ENCODE assay signal across 10 cellular contexts in the genomic region with DNA sequence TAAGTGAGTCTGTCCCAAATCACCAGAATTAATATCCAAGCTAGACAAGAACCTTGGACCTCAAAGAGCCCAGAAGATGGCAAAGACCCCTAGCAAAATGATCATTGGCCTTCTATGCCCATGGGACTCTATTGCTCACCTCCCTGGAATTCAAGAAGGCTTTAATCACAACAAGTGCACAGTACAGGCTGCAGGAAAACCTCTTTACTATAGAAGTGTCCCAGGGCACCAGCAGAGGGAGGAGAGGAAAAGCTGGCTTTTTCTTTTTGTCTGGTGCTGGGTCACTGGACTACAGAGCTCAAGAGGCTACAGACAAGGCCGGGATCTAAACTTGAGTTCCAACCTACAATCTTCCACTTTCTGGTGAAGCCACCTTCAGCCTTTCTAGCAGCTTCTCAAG.
DNase-seq lines count a peak whose midpoint lies in the region; ATAC-seq, FAIRE-seq and TF ChIP-seq lines count a peak whose summit lies in the region.
"Had no signal": no experiment of that assay in that cellular context is flagged by ENCODE, and none has a peak within 500 bp of the region (broad histone marks: within the 10 kb centered on the region; RNA-seq: fewer than 3 reads in every experiment).

No MANE protein-coding gene starts in this region.

- peak in 1 of 2 experiments; percentile 65 for DNase-seq in PC-9
- peak; percentile 76 for DNase-seq in endothelial cell of umbilical vein (ENCODE audit: low read depth, low spot score)
- no peak for DNase-seq in NCI-H345 (lab: John Stamatoyannopoulos, UW)
- DNase-seq in OCI-M1 (lab: John Stamatoyannopoulos, UW) = no peak
- DNase-seq in AML-193 (lab: John Stamatoyannopoulos, UW) = no peak
- DNase-seq: CD4-positive, CD25-positive, alpha-beta regulatory T cell; NCI-H748 treated with DMSO at 0.1 percent for 48 hours had no signal

- BruUV-seq in PC-9 (replicated peaks; lab: Mats Ljungman, UMichigan) (no TSS peak), endothelial cell of umbilical vein (replicated peaks; lab: Mats Ljungman, UMichigan) (no TSS peak)

- H3K27me3 ChIP-seq in ACC112 (ENCODE audit: insufficient read depth, low read length) (no peaks in the 10 kb centered on the region), PC-9 (ENCODE audit: insufficient read depth, low read depth) (no peaks in the 10 kb centered on the region), endothelial cell of umbilical vein (ENCODE audit: control insufficient read depth in 2 of 2, insufficient read depth in 2 of 2, low read length in 2 of 2) (no peaks in the 10 kb centered on the region), muscle layer of colon (ENCODE audit: control insufficient read depth in 1 of 2, insufficient read depth in 2 of 2, low read length in 2 of 2) (no peaks in the 10 kb centered on the region)

- no peak for TF ChIP-seq POLR2A in endothelial cell of umbilical vein (IDR thresholded peaks at IDR 0.05; ENCODE audit: low read depth, low read length)

- no peaks in the 10 kb centered on the region for H3K79me2 ChIP-seq in ACC112 (ENCODE audit: control insufficient read depth, insufficient read depth, low read length, unreplicated experiment)
- no peaks in the 10 kb centered on the region for H3K79me2 ChIP-seq in PC-9 (ENCODE audit: low read depth)
- no peaks in the 10 kb centered on the region for H3K79me2 ChIP-seq in endothelial cell of umbilical vein (ENCODE audit: control insufficient read depth, insufficient read depth, low read length)

- peak overlapping the region; percentile 86 for H3K27ac ChIP-seq in ACC112 (ENCODE audit: low read depth, low read length)
- no peak overlapping the region for H3K27ac ChIP-seq in PC-9
- H3K27ac ChIP-seq in endothelial cell of umbilical vein (ENCODE audit: insufficient read depth, low read depth, low read length) = peak overlapping the region; percentile 1
- peak overlapping the region; percentile 67 for H3K27ac ChIP-seq in muscle layer of colon (ENCODE audit: low read depth, low read length)

- dilution Hi-C loops in endothelial cell of umbilical vein (cut with MboI; ENCODE audit: extremely low pct_ligation_motif_present, low sequenced_read_pairs) = no loop called here

- no peak for ATAC-seq in HG03469 (IDR thresholded peaks at IDR 0.05; ENCODE audit: unreplicated experiment)

- CTCF ChIA-PET in PC-9 (lab: Charles Lee) (interaction anchor here (0.5 to 1.8 kb wide), 2 partner anchors 12 to 69 kb away, joined by 3 to 6 read pairs; no protein-coding TSS in a partner anchor), endothelial cell of umbilical vein (lab: Charles Lee) (interaction anchor here (0.6 to 6.5 kb wide), 19 partner anchors 8 to 112 kb away, joined by 3 to 75 read pairs (median 4); a partner anchor contains a TSS)

- H3K4me3 ChIP-seq in ACC112 (ENCODE audit: low read depth, low read length) (no peak overlapping the region), PC-9 (no peak overlapping the region), endothelial cell of umbilical vein (replicated peaks in 1 of 3; ENCODE audit: insufficient read depth in 1 of 3, low read depth in 1 of 3, low read length in 3 of 3) (no peak overlapping the region), muscle layer of colon (ENCODE audit: low read depth in 1 of 2, low read length in 2 of 2) (no peak overlapping the region)

- POLR2A ChIA-PET in PC-9 (lab: Charles Lee; ENCODE audit: unreplicated experiment) (interaction anchor here (0.6 kb wide), 1 partner anchor 66 kb away, joined by 8 read pairs; no protein-coding TSS in a partner anchor), endothelial cell of umbilical vein (lab: Charles Lee) (interaction anchor here (0.6 to 1.1 kb wide), 2 partner anchors 87 to 99 kb away, joined by 3 read pairs; no protein-coding TSS in a partner anchor)

- no peaks in the 10 kb centered on the region for H3K9me2 ChIP-seq in PC-9 (ENCODE audit: insufficient read depth)

- peaks cover 37% of the 10 kb centered on the region for H3F3A ChIP-seq in PC-9 (ENCODE audit: insufficient read depth, low read depth)

- H3K9me1 ChIP-seq in endothelial cell of umbilical vein (replicated peaks; ENCODE audit: control insufficient read depth, extremely low read depth, insufficient read depth, low read length) = no peaks in the 10 kb centered on the region

- no peak overlapping the region for H2AFZ ChIP-seq in ACC112 (ENCODE audit: low read length, unreplicated experiment)
- H2AFZ ChIP-seq in PC-9 = no peak overlapping the region
- no peak overlapping the region for H2AFZ ChIP-seq in endothelial cell of umbilical vein (ENCODE audit: low read depth, low read length)

- no peak overlapping the region for H3K9ac ChIP-seq in endothelial cell of umbilical vein (replicated peaks; ENCODE audit: extremely low read depth, insufficient read depth, low read length)
- H3K9ac ChIP-seq in muscle layer of colon (ENCODE audit: low read length) = no peak overlapping the region

- peak overlapping the region; percentile 60 for H3K4me2 ChIP-seq in PC-9
- H3K4me2 ChIP-seq in endothelial cell of umbilical vein (ENCODE audit: insufficient read depth, low read length) = no peak overlapping the region

- intact Hi-C loops in PC-9 (cut with micrococcal nuclease; ENCODE audit: unreplicated experiment) (loop anchor here (5.0 kb wide), 3 partner anchors 51 to 89 kb away; a partner anchor contains a TSS), endothelial cell of umbilical vein (cut with micrococcal nuclease) (loop anchor here (1.0 to 5.0 kb wide), 3 partner anchors 53 to 90 kb away; no protein-coding TSS in a partner anchor)

- FAIRE-seq in endothelial cell of umbilical vein (lab: Jason Lieb, UNC) = no peak

- no peaks in the 10 kb centered on the region for H3K9me3 ChIP-seq in PC-9 (ENCODE audit: insufficient read depth, low read depth)
- H3K9me3 ChIP-seq in endothelial cell of umbilical vein (replicated peaks; ENCODE audit: control insufficient read depth, insufficient read depth, low read length) = no peaks in the 10 kb centered on the region
- no peaks in the 10 kb centered on the region for H3K9me3 ChIP-seq in muscle layer of colon (ENCODE audit: low read length)

- H3K36me3 ChIP-seq in ACC112 (ENCODE audit: insufficient read depth, low read length) (no peaks in the 10 kb centered on the region), PC-9 (ENCODE audit: low read depth) (no peaks in the 10 kb centered on the region), endothelial cell of umbilical vein (ENCODE audit: control insufficient read depth in 2 of 2, extremely low read depth in 1 of 2, insufficient read depth in 2 of 2, low read length in 2 of 2) (no peaks in the 10 kb centered on the region), muscle layer of colon (ENCODE audit: insufficient read depth, low read length) (no peaks in the 10 kb centered on the region)

- no peaks in the 10 kb centered on the region for H4K20me1 ChIP-seq in PC-9 (ENCODE audit: insufficient read depth)
- no peaks in the 10 kb centered on the region for H4K20me1 ChIP-seq in endothelial cell of umbilical vein (replicated peaks; ENCODE audit: control insufficient read depth, extremely low read depth, insufficient read depth, low read length)

- TF ChIP-seq CTCF in PC-9 (conservative IDR thresholded peaks at IDR 0.05) (no peak; the same call in 1 of the 2 replicates), endothelial cell of umbilical vein (IDR thresholded peaks at IDR 0.05; ENCODE audit: extremely low read depth in 1 of 2, insufficient read depth in 1 of 2, low read depth in 1 of 2, low read length in 2 of 2) (peak; percentile 18 to 38)

- peaks cover 54% of the 10 kb centered on the region for H3K4me1 ChIP-seq in ACC112 (ENCODE audit: control insufficient read depth, insufficient read depth, low read length, unreplicated experiment)
- H3K4me1 ChIP-seq in PC-9 (replicated peaks; ENCODE audit: insufficient read depth) = peaks cover 54% of the 10 kb centered on the region
- H3K4me1 ChIP-seq in endothelial cell of umbilical vein (ENCODE audit: control insufficient read depth, extremely low read depth, insufficient read depth, low read length) = peaks cover 42% of the 10 kb centered on the region
- peaks cover 58% of the 10 kb centered on the region for H3K4me1 ChIP-seq in muscle layer of colon (ENCODE audit: insufficient read depth, low read length)

TF ChIP-seq in endothelial cell of umbilical vein, 7 proteins besides CTCF, POLR2A, EP300 and RAD21:
- TF ChIP-seq POLR2AphosphoS5 (IDR thresholded peaks at IDR 0.05; ENCODE audit: insufficient read depth, low read depth, low read length) (no peak), GATA2 (IDR thresholded peaks at IDR 0.05; ENCODE audit: insufficient read depth, insufficient read length, low read depth, low read length) (no peak), MYC (IDR thresholded peaks at IDR 0.05; ENCODE audit: low read depth, low read length) (no peak), JUN (IDR thresholded peaks at IDR 0.05; ENCODE audit: borderline replicate concordance, insufficient read depth, insufficient read length, low read depth) (no peak), EZH2 (IDR thresholded peaks at IDR 0.05; ENCODE audit: borderline replicate concordance, low read depth, low read length, severe bottlenecking) (no peak), FOS (IDR thresholded peaks at IDR 0.05; ENCODE audit: borderline replicate concordance, insufficient read depth, low read length) (no peak)
- TF ChIP-seq, protein P1, sequence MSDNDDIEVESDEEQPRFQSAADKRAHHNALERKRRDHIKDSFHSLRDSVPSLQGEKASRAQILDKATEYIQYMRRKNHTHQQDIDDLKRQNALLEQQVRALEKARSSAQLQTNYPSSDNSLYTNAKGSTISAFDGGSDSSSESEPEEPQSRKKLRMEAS (IDR thresholded peaks at IDR 0.05; ENCODE audit: insufficient read depth, insufficient read length) = no peak
TF ChIP-seq in endothelial cell of umbilical vein: peak in this region for 0.
